In the genomic region with DNA sequence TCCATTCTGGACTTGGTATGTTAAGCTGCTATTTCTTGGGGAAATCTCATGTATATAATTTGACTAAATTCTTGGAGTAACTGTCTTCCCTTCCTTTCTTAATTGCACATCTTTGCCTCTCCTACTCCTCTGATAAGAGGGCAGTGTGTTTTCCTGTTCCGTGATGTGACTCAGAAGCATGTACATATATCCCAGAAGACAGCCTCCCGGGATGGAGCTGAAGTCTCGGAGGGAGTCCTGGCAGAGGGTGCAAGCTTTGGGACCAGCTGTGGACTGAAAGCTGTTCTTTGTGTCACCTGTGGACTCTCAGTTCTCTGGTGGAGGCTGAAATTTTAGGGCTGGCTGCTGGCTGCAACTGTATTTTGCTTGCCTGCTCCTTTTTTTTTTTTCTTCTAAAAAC, we compare ENCODE assay signal across 18 cellular contexts. TPM values are rescaled to one million over a fixed set of nuclear protein-coding genes. Genes with fewer than 3 reads are reported as not detected.
A peak's percentile ranks its signal among the peaks of the same experiment; 100 is the strongest.
DNase-seq lines count a peak whose midpoint lies in the region; ATAC-seq, FAIRE-seq and TF ChIP-seq lines count a peak whose summit lies in the region.
"Had no signal": no experiment of that assay in that cellular context is flagged by ENCODE, and none has a peak within 500 bp of the region (broad histone marks: within the 10 kb centered on the region; RNA-seq: fewer than 3 reads in every experiment).

No MANE protein-coding gene starts in this region.

- CTCF ChIA-PET in K562 (lab: Yijun Ruan, JAX; ENCODE audit: low intra/inter-chr PET ratio), result no interaction called here

- POLR2A ChIA-PET in K562 (lab: Yijun Ruan, JAX), result no interaction called here

- H3K27ac ChIP-seq in BLaER1 treated with 17β-estradiol and CSF1 and Interleukin-3, amounts not matched to agents 10 nM and 100 nM, result no peak overlapping the region
- H3K27ac ChIP-seq in K562 (ENCODE audit: extremely low read depth, low read depth, low read length), result no peak overlapping the region
- H3K27ac ChIP-seq: HL-60 had no signal

- TF ChIP-seq CTCF in HFFc6 (IDR thresholded peaks at IDR 0.05) (no peak), K562 (IDR thresholded peaks at IDR 0.05 in 2 of 3, conservative IDR thresholded peaks at IDR 0.05 in 1 of 3; ENCODE audit: insufficient read depth in 2 of 3, low read depth in 1 of 3, low read length in 3 of 3) (no peak), nephron progenitor cell (IDR thresholded peaks at IDR 0.05) (no peak), mucosa of descending colon (IDR thresholded peaks at IDR 0.05) (no peak)

- H3K4me1 ChIP-seq in BLaER1 treated with 17β-estradiol and CSF1 and Interleukin-3, amounts not matched to agents 10 nM and 100 nM, result peaks cover 24 to 97% (median 64%) of the 10 kb centered on the region in 10 experiments
- H3K4me1 ChIP-seq in K562 (replicated peaks in 1 of 2; ENCODE audit: control insufficient read depth in 2 of 2, insufficient read depth in 2 of 2, low read length in 2 of 2), result peaks cover 0 to 36% of the 10 kb centered on the region in 2 experiments; a peak in 3 of 5 replicates
- no peaks in the 10 kb centered on the region for H3K4me1 ChIP-seq in mucosa of descending colon (ENCODE audit: low read depth)
- H3K4me1 ChIP-seq: BE2C had no signal

- BruUV-seq in K562 (replicated peaks; lab: Mats Ljungman, UMichigan), result no TSS peak

- no peaks in the 10 kb centered on the region for H3K79me2 ChIP-seq in K562 (ENCODE audit: control insufficient read depth, insufficient read depth, low read length)

- no peak for TF ChIP-seq POLR2A in K562 (conservative IDR thresholded peaks at IDR 0.05)

- peaks cover 6 to 99% (median 64%) of the 10 kb centered on the region in 11 experiments; a peak in 19 of 22 replicates for H4K20me1 ChIP-seq in BLaER1 treated with 17β-estradiol and CSF1 and Interleukin-3, amounts not matched to agents 10 nM and 100 nM
- 0 out of 2 replicates have a peak, but pooled peaks cover 4% of the 10 kb centered on the region for H4K20me1 ChIP-seq in K562 (replicated peaks; ENCODE audit: control insufficient read depth, insufficient read depth, low read length)

- H3K27me3 ChIP-seq in BLaER1 treated with 17β-estradiol and CSF1 and Interleukin-3, amounts not matched to agents 10 nM and 100 nM, result no peaks in the 10 kb centered on the region
- no peaks in the 10 kb centered on the region for H3K27me3 ChIP-seq in K562 (ENCODE audit: control insufficient read depth in 2 of 2, insufficient read depth in 2 of 2, low read length in 2 of 2)
- H3K27me3 ChIP-seq: BE2C had no signal

- TF ChIP-seq RAD21 in K562 (CRISPR knock-in tag; conservative IDR thresholded peaks at IDR 0.05 in 1 of 2, IDR thresholded peaks at IDR 0.05 in 1 of 2), result no peak

- no peak overlapping the region for H2AFZ ChIP-seq in K562 (ENCODE audit: low read depth, low read length)

- H3K9me1 ChIP-seq in K562 (ENCODE audit: control insufficient read depth, insufficient read depth, low read length), result no peaks in the 10 kb centered on the region

- no peak for ATAC-seq in K562
- ATAC-seq in sciatic nerve, result no peak
- ATAC-seq in mucosa of descending colon, result no peak
- ATAC-seq in activated naive CD4-positive, alpha-beta T cell treated with anti-CD3 and anti-CD28 coated beads, Interleukin-2, amount 50 U/mL, for 72 hours, result no peak

- H3K4me3 ChIP-seq in BLaER1 treated with 17β-estradiol and CSF1 and Interleukin-3, amounts not matched to agents 10 nM and 100 nM, result no peak overlapping the region
- H3K4me3 ChIP-seq in K562 (no peak overlapping the region), mucosa of descending colon (no peak overlapping the region)
- H3K4me3 ChIP-seq: HAP-1 had no signal

- intact Hi-C loops in K562 (cut with micrococcal nuclease), result loop anchor here (5.0 kb wide), 1 partner anchor 52 kb away; no protein-coding TSS in a partner anchor
- intact Hi-C loops in sciatic nerve (cut with DNase I), result no loop called here
- intact Hi-C loops in mucosa of descending colon (cut with DNase I, micrococcal nuclease), result no loop called here

- H3K27me3 Mint-ChIP-seq in HFFc6 (ENCODE audit: insufficient read depth) (no peaks in the 10 kb centered on the region), nephron progenitor cell (ENCODE audit: low read depth, poor library complexity) (no peaks in the 10 kb centered on the region)
- H3K27me3 Mint-ChIP-seq: CD8-positive, alpha-beta memory T cell had no signal

- H3K9ac ChIP-seq in BLaER1 treated with 17β-estradiol and CSF1 and Interleukin-3, amounts not matched to agents 10 nM and 100 nM, result no peak overlapping the region
- no peak overlapping the region for H3K9ac ChIP-seq in K562 (ENCODE audit: insufficient read depth in 1 of 2, low read depth in 2 of 2, low read length in 2 of 2)

- H3K4me1 Mint-ChIP-seq in HFFc6 (ENCODE audit: low read depth), result peaks cover 40% of the 10 kb centered on the region
- peaks cover 20% of the 10 kb centered on the region for H3K4me1 Mint-ChIP-seq in nephron progenitor cell

- H3K27ac Mint-ChIP-seq in HFFc6 (0 out of 2 replicates have a peak overlapping the region, but pooled peaks have one; percentile 6), nephron progenitor cell (peak overlapping the region; percentile 5)
- peak overlapping the region in 1 of 2 donors; percentile 91 for H3K27ac Mint-ChIP-seq in activated naive CD4-positive, alpha-beta T cell treated with anti-CD3 and anti-CD28 coated beads, Interleukin-2, amount 50 U/mL, for 72 hours

- H3K9me3 Mint-ChIP-seq in HFFc6 (no peaks in the 10 kb centered on the region), nephron progenitor cell (no peaks in the 10 kb centered on the region)
- peaks cover 0 to 5% of the 10 kb centered on the region in 2 donors for H3K9me3 Mint-ChIP-seq in activated naive CD4-positive, alpha-beta T cell treated with anti-CD3 and anti-CD28 coated beads, Interleukin-2, amount 50 U/mL, for 72 hours
- H3K9me3 Mint-ChIP-seq: CD8-positive, alpha-beta memory T cell had no signal

- no peak for TF ChIP-seq EP300 in K562 (IDR thresholded peaks at IDR 0.05; ENCODE audit: low read length)

- no peak for FAIRE-seq in K562 (lab: Jason Lieb, UNC)
- FAIRE-seq: D721Med, G401.6, HTR-8/SVneo had no signal

- WGBS in K562 (ENCODE audit: insufficient coverage, low coverage, missing lambda C conversion rate), result 21% methylated on average over 3 of the region's 3 CpGs

- peaks cover 0 to 37% (median 1%) of the 10 kb centered on the region in 11 experiments; a peak in 7 of 22 replicates for H3K36me3 ChIP-seq in BLaER1 treated with 17β-estradiol and CSF1 and Interleukin-3, amounts not matched to agents 10 nM and 100 nM
- H3K36me3 ChIP-seq in K562 (ENCODE audit: control insufficient read depth, insufficient read depth, low read length), result no peaks in the 10 kb centered on the region
- no peaks in the 10 kb centered on the region for H3K36me3 ChIP-seq in mucosa of descending colon (ENCODE audit: low read depth)
- H3K36me3 ChIP-seq: BE2C, HAP-1 had no signal

- H3K9me3 ChIP-seq in BLaER1 treated with 17β-estradiol and CSF1 and Interleukin-3, amounts not matched to agents 10 nM and 100 nM (replicated peaks in 1 of 11), result no peaks in the 10 kb centered on the region; a peak in 1 of 22 replicates
- H3K9me3 ChIP-seq in K562 (replicated peaks; ENCODE audit: control insufficient read depth, insufficient read depth, low read depth, low read length), result no peaks in the 10 kb centered on the region
- no peaks in the 10 kb centered on the region for H3K9me3 ChIP-seq in mucosa of descending colon
- H3K9me3 ChIP-seq: BE2C, HAP-1 had no signal

- H3K4me3 Mint-ChIP-seq in HFFc6 (0 out of 2 replicates have a peak overlapping the region, but pooled peaks have one; percentile 21), nephron progenitor cell (no peak overlapping the region)

- in situ Hi-C loops in K562 (cut with MboI), result no loop called here

- H3K36me3 Mint-ChIP-seq in HFFc6 (ENCODE audit: low read depth) (no peaks in the 10 kb centered on the region), nephron progenitor cell (ENCODE audit: low read depth) (no peaks in the 10 kb centered on the region)
- H3K36me3 Mint-ChIP-seq in activated naive CD4-positive, alpha-beta T cell treated with anti-CD3 and anti-CD28 coated beads, Interleukin-2, amount 50 U/mL, for 72 hours, result peaks cover 0 to 5% of the 10 kb centered on the region in 2 donors

- H3K4me2 ChIP-seq in BLaER1 treated with 17β-estradiol and CSF1 and Interleukin-3, amounts not matched to agents 10 nM and 100 nM, result peak overlapping the region in 6 of 11 experiments; percentile 22 to 52 (median 32); a peak in 10 of 22 replicates
- H3K4me2 ChIP-seq in K562 (ENCODE audit: insufficient read depth, low read length), result no peak overlapping the region

- DNase-seq in HFFc6 (no peak), K562 (ENCODE audit: extremely low read depth in 1 of 4, low spot score in 3 of 4) (no peak), nephron progenitor cell (no peak), sciatic nerve (ENCODE audit: low spot score) (no peak), mucosa of descending colon (no peak)
- DNase-seq in activated naive CD4-positive, alpha-beta T cell treated with anti-CD3 and anti-CD28 coated beads, Interleukin-2, amount 50 U/mL, for 72 hours (ENCODE audit: low spot score in 2 of 2), result no peak
- DNase-seq: BE2C; CD8-positive, alpha-beta memory T cell; DMS79 treated with DMSO at 0.1 percent for 48 hours; NCI-H187; NCI-H526 treated with DMSO at 0.1 percent for 48 hours; SIG-M5 had no signal

TF ChIP-seq in K562, 482 proteins besides CTCF, POLR2A, EP300 and RAD21 (continues in another document):
- no peak for TF ChIP-seq ZNF444 (CRISPR knock-in tag; IDR thresholded peaks at IDR 0.05)

RNA-seq across cellular contexts. Expression of gene MGAT5, which starts 54.7 kb away (rescaled TPM):
- total RNA-seq in HFFc6 (2021; fragmentation: NEBNext Ultra II Directional; extraction: Animal tissue kit (Norgen Biotek cat#: 25700)), result 100 to 1,000 TPM; 104 to 129 (median 113) TPM
- total RNA-seq in K562 (2011; cell fraction: chromatin; rRNA removed; ENCODE audit: low replicate concordance), result 26.5 and 52.3 TPM in 2 replicates
- total RNA-seq in K562 (2011; cell fraction: nucleolus; rRNA removed), result 30.8 and 33.2 TPM in 2 replicates
- 24.4 and 30.8 TPM in 2 replicates for total RNA-seq in K562 (2011; cell fraction: nucleoplasm; rRNA removed)
- total RNA-seq in K562 (2014; rRNA removed), result 10.4 and 13.2 TPM in 2 replicates
- 11.6 and 14.2 TPM in 2 replicates for total RNA-seq in K562 (2014; rRNA removed; fragmentation: Illumina TruSeq; extraction: Trizol)
- 10.9 and 11.6 TPM in 2 replicates for total RNA-seq in K562 (2015; rRNA removed; fragmentation: Illumina TruSeq; extraction: Trizol)
- 18.6 and 22.6 TPM in 2 replicates for total RNA-seq in K562 (2021)
- polyA plus RNA-seq in K562 (2011; rRNA removed), result 8.2 and 8.3 TPM in 2 replicates
- 4.6 and 11.8 TPM in 2 replicates for polyA plus RNA-seq in K562 (2011; cell fraction: cytosol; rRNA removed)
- 9.4 and 11.3 TPM in 2 replicates for polyA plus RNA-seq in K562 (2011; cell fraction: nucleus; rRNA removed)
- polyA plus RNA-seq in K562 (2012), result 12.7 and 17.8 TPM in 2 replicates
- polyA plus RNA-seq in K562 (2014; fragmentation: Illumina TruSeq; extraction: Trizol), result 10.1 and 11.1 TPM in 2 replicates
- 1 to 10 TPM; 1.6 to 2.1 TPM for polyA plus RNA-seq in K562 (2014; fragmentation: Nextera tagmentation; extraction: Ambion mirVana)
- 5.6 and 7.3 TPM in 2 replicates for polyA plus RNA-seq in K562 (2014; rRNA removed)
- polyA minus RNA-seq in K562 (2011; rRNA and poly(A)+ RNA removed), result 30.6 and 54.6 TPM in 2 replicates
- polyA minus RNA-seq in K562 (2011; cell fraction: cytosol; rRNA and poly(A)+ RNA removed), result 13.0 and 14.3 TPM in 2 replicates
- polyA minus RNA-seq in K562 (2011; cell fraction: nucleus; rRNA and poly(A)+ RNA removed), result 21.1 and 52.9 TPM in 2 replicates
- 49.6 TPM for total RNA-seq in sciatic nerve
- 10 to 100 TPM; 56.5 to 75.5 (median 69.7) TPM for total RNA-seq in mucosa of descending colon
- 10 to 100 TPM; 11.8 to 13.2 TPM for total RNA-seq in activated naive CD4-positive, alpha-beta T cell treated with anti-CD3 and anti-CD28 coated beads, Interleukin-2, amount 50 U/mL, for 72 hours
